9 cellular contexts compared by ENCODE assay signal in genomic region chr17:83201206-83202001, GRCh38.
A peak's percentile ranks its signal among the peaks of the same experiment; 100 is the strongest.
DNase-seq lines count a peak whose midpoint lies in the region; ATAC-seq and TF ChIP-seq lines count a peak whose summit lies in the region.
"Had no signal": no experiment of that assay in that cellular context is flagged by ENCODE, and none has a peak within 500 bp of the region (broad histone marks: within the 10 kb centered on the region; RNA-seq: fewer than 3 reads in every experiment).

No MANE protein-coding gene starts in this region.

- WGBS in GM23248 (ENCODE audit: low coverage in 1 of 2, low lambda C conversion rate in 2 of 2, missing lambda C conversion rate in 2 of 2), 2 experiments: 85 to 91% methylated on average over 9 of the region's 9 CpGs
- 90 to 93% (median 93%) methylated on average over 7 to 9 of the region's 9 CpGs for WGBS in spleen, 5 donors

- H3F3A ChIP-seq in GM23248 (ENCODE audit: insufficient read depth): peaks cover 60% of the 10 kb centered on the region

- no peak overlapping the region for H3K27ac Mint-ChIP-seq in activated T-helper 17 cell treated with anti-CD3 and anti-CD28 coated beads, Interleukin-2, amount 50 U/mL, for 72 hours
- H3K27ac Mint-ChIP-seq in immature natural killer cell: peak overlapping the region; percentile 97 to 100 (median 99)

- peak overlapping the region; percentile 82 for H3K4me3 Mint-ChIP-seq in activated T-helper 17 cell treated with anti-CD3 and anti-CD28 coated beads, Interleukin-2, amount 50 U/mL, for 72 hours
- H3K4me3 Mint-ChIP-seq in immature natural killer cell: peak overlapping the region; percentile 85 to 97 (median 89)

- peak overlapping the region; percentile 93 for H3K9ac ChIP-seq in GM23248

- in situ Hi-C loops in GM23248 (cut with MboI): no loop called here

- no peak for ATAC-seq in activated T-helper 17 cell treated with anti-CD3 and anti-CD28 coated beads, Interleukin-2, amount 50 U/mL, for 72 hours (replicated peaks)
- no peak for ATAC-seq in HG02970 (IDR thresholded peaks at IDR 0.05; ENCODE audit: low FRiP score, unreplicated experiment)

- H3K27me3 Mint-ChIP-seq in activated T-helper 17 cell treated with anti-CD3 and anti-CD28 coated beads, Interleukin-2, amount 50 U/mL, for 72 hours: no peaks in the 10 kb centered on the region
- peaks cover 18 to 30% (median 25%) of the 10 kb centered on the region in 3 donors for H3K27me3 Mint-ChIP-seq in immature natural killer cell (ENCODE audit: low read depth in 3 of 3)

- peak overlapping the region; percentile 59 for H3K4me2 ChIP-seq in GM23248 (ENCODE audit: unreplicated experiment)

- TF ChIP-seq POLR2A in spleen (IDR thresholded peaks at IDR 0.05): no peak

- peaks cover 13% of the 10 kb centered on the region for H3K4me1 Mint-ChIP-seq in activated T-helper 17 cell treated with anti-CD3 and anti-CD28 coated beads, Interleukin-2, amount 50 U/mL, for 72 hours
- peaks cover 74 to 79% of the 10 kb centered on the region in 2 donors for H3K4me1 Mint-ChIP-seq in immature natural killer cell

- no peaks in the 10 kb centered on the region; the same call in none of the 2 replicates for H3K79me2 ChIP-seq in GM23248 (ENCODE audit: insufficient read depth)

- intact Hi-C loops in spleen (cut with DNase I; ENCODE audit: low total_unique reads): no loop called here

- TF ChIP-seq CTCF in spleen (IDR thresholded peaks at IDR 0.05 in 8 of 11, conservative IDR thresholded peaks at IDR 0.05 in 3 of 11): no peak

- H3K9me3 ChIP-seq in GM23248 (ENCODE audit: low read depth) (no peaks in the 10 kb centered on the region), spleen (no peaks in the 10 kb centered on the region)

- H3K27ac ChIP-seq in GM23248 (peak overlapping the region; percentile 100), spleen (peak overlapping the region in 5 of 8 donors; percentile 90 to 97 (median 96))

- H4K20me1 ChIP-seq in GM23248 (ENCODE audit: insufficient read depth): no peaks in the 10 kb centered on the region

- no peak overlapping the region for H3K4me3 ChIP-seq in GM23248
- H3K4me3 ChIP-seq in spleen: no peak overlapping the region
- H3K4me3 ChIP-seq: dorsolateral prefrontal cortex had no signal

- H3K27me3 ChIP-seq in GM23248 (replicated peaks; ENCODE audit: insufficient read depth) (no peaks in the 10 kb centered on the region), spleen (replicated peaks in 1 of 7) (peaks cover 0 to 7% (median 0%) of the 10 kb centered on the region in 7 donors)
- H3K27me3 ChIP-seq: dorsolateral prefrontal cortex had no signal

- no peaks in the 10 kb centered on the region for H3K9me3 Mint-ChIP-seq in activated T-helper 17 cell treated with anti-CD3 and anti-CD28 coated beads, Interleukin-2, amount 50 U/mL, for 72 hours
- no peaks in the 10 kb centered on the region for H3K9me3 Mint-ChIP-seq in immature natural killer cell

- no peaks in the 10 kb centered on the region for H3K36me3 Mint-ChIP-seq in activated T-helper 17 cell treated with anti-CD3 and anti-CD28 coated beads, Interleukin-2, amount 50 U/mL, for 72 hours (ENCODE audit: low read depth)
- H3K36me3 Mint-ChIP-seq in immature natural killer cell: no peaks in the 10 kb centered on the region

- H3K36me3 ChIP-seq in GM23248 (ENCODE audit: low read depth): no peaks in the 10 kb centered on the region
- H3K36me3 ChIP-seq in spleen: no peaks in the 10 kb centered on the region

- no peaks in the 10 kb centered on the region for H3K9me2 ChIP-seq in GM23248 (ENCODE audit: insufficient read depth)

- peak; percentile 14 for DNase-seq in GM23248
- DNase-seq in immature natural killer cell: no peak
- DNase-seq in spleen: no peak
- no peak for DNase-seq in NCI-H526 treated with DMSO at 0.1 percent for 48 hours (lab: John Stamatoyannopoulos, UW)
- DNase-seq in NCI-H146 (lab: John Stamatoyannopoulos, UW): no peak
- DNase-seq in globus pallidus (ENCODE audit: low spot score): no peak

- H3K4me1 ChIP-seq in GM23248 (ENCODE audit: insufficient read depth) (peaks cover 69% of the 10 kb centered on the region), spleen (peaks cover 18 to 71% (median 51%) of the 10 kb centered on the region in 6 donors)

- H2AFZ ChIP-seq in GM23248: no peak overlapping the region
